8 cellular contexts compared by ENCODE assay signal in the genomic region with DNA sequence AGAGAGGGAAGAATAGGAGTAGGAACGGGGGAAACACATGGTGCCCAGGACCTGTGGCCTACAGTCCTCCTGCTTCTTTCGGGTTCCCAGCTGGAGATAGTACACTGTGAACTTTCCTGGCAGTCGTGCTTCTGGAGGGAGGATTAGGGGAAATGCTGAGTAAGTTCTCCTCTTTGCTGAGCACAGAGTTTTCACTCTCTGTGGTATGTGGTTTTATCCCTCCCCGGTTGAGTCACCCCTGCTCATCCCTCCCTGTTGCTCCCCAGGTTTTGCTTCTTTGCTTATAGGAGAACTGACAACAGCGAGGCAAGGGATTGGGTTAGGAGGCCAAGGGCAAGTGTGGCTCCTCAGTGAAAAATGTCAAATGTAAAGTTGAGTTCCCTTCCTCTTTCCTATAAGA.
A peak's percentile ranks its signal among the peaks of the same experiment; 100 is the strongest.
DNase-seq lines count a peak whose midpoint lies in the region; ATAC-seq, FAIRE-seq and TF ChIP-seq lines count a peak whose summit lies in the region.
"Not testable (repeated sequence)": the region's sequence is repeated elsewhere in the genome, so short reads cannot be mapped to it uniquely, and the experiment has no call there.

No MANE protein-coding gene starts in this region.

- intact Hi-C loops in activated CD4-positive, alpha-beta T cell treated with anti-CD3 and anti-CD28 coated beads for 36 hours (cut with DNase I, micrococcal nuclease); right cardiac atrium (cut with DNase I); natural killer cell (cut with micrococcal nuclease): not testable (repeated sequence)

- H3K4me1 ChIP-seq in A549; right cardiac atrium (ENCODE audit: control insufficient read depth, insufficient read depth, low read length); upper lobe of left lung: not testable (repeated sequence)

- not testable (repeated sequence) for H3K9me3 ChIP-seq in A549; right cardiac atrium (ENCODE audit: control insufficient read depth, low read length); upper lobe of left lung

- H3K27me3 Mint-ChIP-seq in activated CD4-positive, alpha-beta T cell treated with anti-CD3 and anti-CD28 coated beads for 36 hours; natural killer cell (ENCODE audit: low read depth in 2 of 2): not testable (repeated sequence)

- not testable (repeated sequence) for TF ChIP-seq CTCF in A549 (IDR thresholded peaks at IDR 0.05); natural killer cell (IDR thresholded peaks at IDR 0.05); upper lobe of left lung (IDR thresholded peaks at IDR 0.05)

- H3K27ac ChIP-seq in A549; right cardiac atrium (ENCODE audit: low read length); upper lobe of left lung: not testable (repeated sequence)

- CTCF ChIA-PET in A549 (lab: Yijun Ruan, JAX); activated CD4-positive, alpha-beta T cell treated with anti-CD3 and anti-CD28 coated beads for 36 hours (lab: Charles Lee): not testable (repeated sequence)

- H3K27me3 ChIP-seq in right cardiac atrium (ENCODE audit: control insufficient read depth, insufficient read depth); upper lobe of left lung: not testable (repeated sequence)

- H3K36me3 Mint-ChIP-seq in activated CD4-positive, alpha-beta T cell treated with anti-CD3 and anti-CD28 coated beads for 36 hours (ENCODE audit: low read depth); activated naive CD4-positive, alpha-beta T cell treated with anti-CD3 and anti-CD28 coated beads, Interleukin-2, amount 50 U/mL, for 72 hours; natural killer cell: not testable (repeated sequence)

- WGBS in A549 (ENCODE audit: missing lambda C conversion rate): no CpG with 5 or more reads among the region's 5 CpGs
- no CpG with 5 or more reads among the region's 5 CpGs for WGBS in right cardiac atrium
- WGBS in upper lobe of left lung, 2 donors: no CpG with 5 or more reads among the region's 5 CpGs

- TF ChIP-seq POLR2A in A549 (IDR thresholded peaks at IDR 0.05; ENCODE audit: low read length); upper lobe of left lung (IDR thresholded peaks at IDR 0.05): not testable (repeated sequence)

- peak; percentile 39 for FAIRE-seq in A549 (lab: Jason Lieb, UNC)

- POLR2A ChIA-PET in A549 (lab: Yijun Ruan, JAX); activated CD4-positive, alpha-beta T cell treated with anti-CD3 and anti-CD28 coated beads for 36 hours (lab: Charles Lee): not testable (repeated sequence)

- H3K4me3 Mint-ChIP-seq in activated CD4-positive, alpha-beta T cell treated with anti-CD3 and anti-CD28 coated beads for 36 hours; natural killer cell: not testable (repeated sequence)

- peak in 1 of 2 experiments; percentile 12; a peak in 1 of 6 replicates for ATAC-seq in A549
- peak; percentile 27 for ATAC-seq in GM19468 (IDR thresholded peaks at IDR 0.05; ENCODE audit: extremely low read depth, unreplicated experiment)
- peak; percentile 55 for ATAC-seq in HG02884 (IDR thresholded peaks at IDR 0.05; ENCODE audit: unreplicated experiment)
- peak; percentile 72 for ATAC-seq in activated CD4-positive, alpha-beta T cell treated with anti-CD3 and anti-CD28 coated beads for 36 hours
- ATAC-seq in activated naive CD4-positive, alpha-beta T cell treated with anti-CD3 and anti-CD28 coated beads, Interleukin-2, amount 50 U/mL, for 72 hours: peak; percentile 76 to 79
- peak; percentile 41 to 58 for ATAC-seq in right cardiac atrium
- peak; percentile 43 to 73 (median 55) for ATAC-seq in natural killer cell
- ATAC-seq in upper lobe of left lung (ENCODE audit: low FRiP score in 2 of 2): peak; percentile 40 to 78

- H3K4me1 Mint-ChIP-seq in activated CD4-positive, alpha-beta T cell treated with anti-CD3 and anti-CD28 coated beads for 36 hours; natural killer cell: not testable (repeated sequence)

- not testable (repeated sequence) for H3K4me3 ChIP-seq in A549; right cardiac atrium (ENCODE audit: low read length); upper lobe of left lung

- H3K4me2 ChIP-seq in A549: not testable (repeated sequence)

- H3K36me3 ChIP-seq in upper lobe of left lung: not testable (repeated sequence)

- not testable (repeated sequence) for TF ChIP-seq RAD21 in A549 (conservative IDR thresholded peaks at IDR 0.05 in 1 of 2, IDR thresholded peaks at IDR 0.05 in 1 of 2)

- not testable (repeated sequence) for TF ChIP-seq EP300 in A549 (IDR thresholded peaks at IDR 0.05); upper lobe of left lung (IDR thresholded peaks at IDR 0.05)

- not testable (repeated sequence) for DNase-seq in A549 (ENCODE audit: low read depth in 1 of 2, low spot score in 1 of 2); activated CD4-positive, alpha-beta T cell treated with anti-CD3 and anti-CD28 coated beads for 36 hours; activated naive CD4-positive, alpha-beta T cell treated with anti-CD3 and anti-CD28 coated beads, Interleukin-2, amount 50 U/mL, for 72 hours (ENCODE audit: low spot score in 2 of 2); right cardiac atrium; natural killer cell; upper lobe of left lung

- H3K9me3 Mint-ChIP-seq in activated CD4-positive, alpha-beta T cell treated with anti-CD3 and anti-CD28 coated beads for 36 hours (ENCODE audit: low read depth); activated naive CD4-positive, alpha-beta T cell treated with anti-CD3 and anti-CD28 coated beads, Interleukin-2, amount 50 U/mL, for 72 hours; natural killer cell: not testable (repeated sequence)

- not testable (repeated sequence) for H3K27ac Mint-ChIP-seq in activated CD4-positive, alpha-beta T cell treated with anti-CD3 and anti-CD28 coated beads for 36 hours; activated naive CD4-positive, alpha-beta T cell treated with anti-CD3 and anti-CD28 coated beads, Interleukin-2, amount 50 U/mL, for 72 hours; natural killer cell
